Comparison of ENCODE assay signal across 8 cellular contexts in the genomic region with DNA sequence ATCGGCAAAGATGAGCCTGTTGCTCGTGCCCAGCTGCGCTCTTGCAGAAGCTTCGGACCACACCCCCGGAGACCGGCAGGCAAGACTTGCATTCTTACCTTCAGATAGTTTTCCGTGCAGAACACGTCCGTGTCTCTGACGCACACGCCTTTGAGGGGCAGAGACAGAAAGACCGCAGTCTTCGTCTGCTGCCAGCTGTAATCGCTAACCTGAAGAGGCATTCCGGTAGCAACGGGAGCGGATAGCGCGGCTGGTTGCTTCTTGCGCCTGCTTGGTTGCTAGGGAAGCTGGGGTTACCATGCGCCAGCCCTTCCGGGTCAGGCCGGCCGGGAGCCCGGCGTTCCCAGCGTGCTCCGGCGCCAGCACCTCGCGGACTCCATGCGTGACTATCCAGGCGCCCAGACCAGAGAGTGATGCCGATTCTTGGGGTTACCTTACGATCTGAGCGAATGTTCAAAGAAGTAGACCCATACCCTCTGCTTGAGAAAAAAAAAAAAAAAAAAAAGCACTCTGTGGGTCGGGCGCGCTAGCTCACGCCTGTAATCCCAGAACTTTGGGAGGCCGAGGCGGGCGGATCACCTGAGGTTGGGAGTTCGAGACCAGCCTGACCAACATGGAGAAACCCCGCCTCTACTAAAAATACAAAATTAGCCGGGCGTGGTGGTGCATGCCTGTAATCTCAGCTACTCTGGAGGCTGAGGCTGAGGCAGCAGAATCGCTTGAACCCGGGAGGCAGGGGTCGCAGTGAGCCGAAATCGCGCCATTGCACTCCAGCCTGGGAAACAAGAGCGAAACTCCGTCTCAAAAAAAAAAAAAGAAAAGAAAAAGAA. TPM values are rescaled to one million over a fixed set of nuclear protein-coding genes. Genes with fewer than 3 reads are reported as not detected.
DNase-seq lines count a peak whose midpoint lies in the region; ATAC-seq and TF ChIP-seq lines count a peak whose summit lies in the region.
"Not testable (repeated sequence)": the region's sequence is repeated elsewhere in the genome, so short reads cannot be mapped to it uniquely, and the experiment has no call there.

No MANE protein-coding gene starts in this region.

- peak overlapping the region; percentile 75 for H3K4me3 ChIP-seq in colonic mucosa

- TF ChIP-seq POLR2A in GM19193 (IDR thresholded peaks at IDR 0.05; ENCODE audit: extremely low read depth, insufficient read depth, insufficient read length) = peak; percentile 35

- H3K27ac ChIP-seq in colonic mucosa = not testable (repeated sequence)

- H3K36me3 ChIP-seq in colonic mucosa = not testable (repeated sequence)

- DNase-seq in Ammon's horn (ENCODE audit: low spot score) = peak; percentile 86
- peak; percentile 67 for DNase-seq in NCI-H510A (lab: John Stamatoyannopoulos, UW)
- DNase-seq in activated CD4-positive, alpha-beta T cell treated with anti-CD3 and anti-CD28 coated beads for 4 hours = peak; percentile 63 to 64
- DNase-seq in colonic mucosa = peak; percentile 89
- peak; percentile 83 to 88 for DNase-seq in left colon
- peak; percentile 59 to 71 for DNase-seq in stimulated activated CD4-positive, alpha-beta T cell treated with anti-CD3 and anti-CD28 coated beads, Interleukin-15, amount 100 ng/mL, for 48 hours (ENCODE audit: low read depth in 2 of 2)

- intact Hi-C loops in colonic mucosa (cut with DNase I); left colon (cut with DNase I, micrococcal nuclease): not testable (repeated sequence)

- H3K27me3 ChIP-seq in colonic mucosa = not testable (repeated sequence)

- not testable (repeated sequence) for H3K4me1 ChIP-seq in colonic mucosa

- not testable (repeated sequence) for H3K9me3 ChIP-seq in colonic mucosa

- ATAC-seq in HG03342 (IDR thresholded peaks at IDR 0.05; ENCODE audit: unreplicated experiment) (peak; percentile 98), left colon (peak; percentile 100)

- H3K9ac ChIP-seq in colonic mucosa (ENCODE audit: low read depth in 2 of 2, low read length in 2 of 2) = peak overlapping the region in 1 of 2 donors; percentile 58

- TF ChIP-seq CTCF in colonic mucosa (IDR thresholded peaks at IDR 0.05) = not testable (repeated sequence)

RNA-seq across cellular contexts. Expression of gene DNAAF4, which starts 9.7 kb away (rescaled TPM):
- under 1 TPM; 0.24 to 0.42 TPM for total RNA-seq in colonic mucosa
- under 1 TPM in 1 of 2 donors, not detected in 1; 0.17 TPM for total RNA-seq in left colon
